8 cellular contexts compared by ENCODE assay signal in the genomic region with DNA sequence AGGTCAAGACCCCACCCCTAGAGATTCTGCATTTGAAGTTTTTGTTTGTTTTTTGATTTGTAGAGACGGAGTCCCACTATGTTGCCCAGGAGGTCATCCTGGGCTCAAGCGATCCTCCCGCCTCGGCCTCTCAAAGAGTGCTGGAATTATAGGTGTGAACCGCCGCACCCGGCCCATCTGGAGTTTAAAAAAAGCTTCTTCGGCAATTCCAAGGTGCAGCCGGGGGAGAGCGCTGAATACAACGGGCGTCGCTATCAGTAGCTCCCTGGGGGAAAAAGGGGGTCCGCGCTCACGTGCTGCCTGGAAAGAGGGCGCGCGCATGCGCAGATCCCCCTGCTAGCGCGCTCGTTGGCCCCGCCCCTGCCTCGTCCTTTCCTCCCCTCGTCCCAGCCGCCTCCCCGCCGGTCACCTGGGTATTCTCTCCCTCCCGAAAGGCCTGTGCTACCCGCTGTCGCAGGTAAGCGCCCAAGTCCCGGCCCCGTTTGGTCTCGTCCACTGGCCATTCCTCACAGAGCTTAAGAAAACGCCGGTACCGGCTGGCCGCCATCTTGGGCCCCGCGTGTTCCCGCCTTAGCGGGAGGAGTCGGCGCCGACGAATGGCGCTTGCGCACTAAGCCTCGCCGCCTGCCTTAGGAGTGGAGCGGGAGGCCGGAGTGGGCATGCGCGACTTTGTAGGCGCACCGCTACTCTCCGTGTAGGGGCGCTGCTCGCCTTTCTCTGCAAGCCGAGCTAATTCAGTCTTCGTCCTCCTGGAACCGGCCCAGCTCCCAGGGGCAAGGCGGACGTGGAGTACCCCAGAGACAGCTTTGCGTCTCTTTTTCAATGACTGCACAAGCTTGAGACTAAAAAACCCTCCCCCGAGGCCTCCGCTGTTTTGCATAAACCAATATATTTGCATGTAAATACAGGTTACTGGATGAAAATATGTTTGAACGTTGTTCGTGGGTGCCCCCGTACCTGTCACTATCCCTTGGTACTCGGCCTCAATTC. TPM values are rescaled to one million over a fixed set of nuclear protein-coding genes. Genes with fewer than 3 reads are reported as not detected.
DNase-seq lines count a peak whose midpoint lies in the region; ATAC-seq and TF ChIP-seq lines count a peak whose summit lies in the region.

TSS of gene UQCC2 (minus strand) at position 561 of the 990 bp plus-strand sequence. CDS start at position 547, 14 bp downstream.

- TF ChIP-seq CTCF in activated B cell treated with CpG ODN at 0.5 μM for 24 hours (IDR thresholded peaks at IDR 0.05) = no peak

- H3K27ac Mint-ChIP-seq in activated B cell treated with CpG ODN at 0.5 μM for 24 hours = peak within 1 kb of the TSS; percentile 99

- H3K27ac ChIP-seq in caudate nucleus (ENCODE audit: low read depth, low read length) = peak within 1 kb of the TSS; percentile 98

- intact Hi-C loops in activated B cell treated with CpG ODN at 0.5 μM for 24 hours (cut with micrococcal nuclease) = loop anchor here (1.0 to 5.0 kb wide), 6 partner anchors 10 to 320 kb away; partner anchors contain the start of genes ITPR3, KIFC1 and LEMD2

- H3K36me3 Mint-ChIP-seq in activated B cell treated with CpG ODN at 0.5 μM for 24 hours (ENCODE audit: low read depth) = peaks cover 33% of the 10 kb centered on the region

- in situ Hi-C loops in GM18951 (cut with MboI; ENCODE audit: low sequenced_read_pairs, unreplicated experiment) = no loop called here

- peak within 1 kb of the TSS; percentile 98 for H3K4me3 Mint-ChIP-seq in activated B cell treated with CpG ODN at 0.5 μM for 24 hours

- H3K4me1 Mint-ChIP-seq in activated B cell treated with CpG ODN at 0.5 μM for 24 hours = peaks cover 29% of the 10 kb centered on the region

- DNase-seq in AG08396 (ENCODE audit: low spot score) (peak; percentile 99), NCI-H345 (lab: John Stamatoyannopoulos, UW) (peak; percentile 98), activated B cell treated with CpG ODN at 0.5 μM for 24 hours (peak; percentile 93), caudate nucleus (lab: John Stamatoyannopoulos, UW) (peak; percentile 47 to 98 (median 94)), inferior parietal cortex (ENCODE audit: extremely low spot score) (peak; percentile 98)
- peak; percentile 92 to 95 for DNase-seq in stimulated activated CD4-positive, alpha-beta T cell treated with anti-CD3 and anti-CD28 coated beads, Interleukin-12 subunit alpha, Interleukin-12 subunit beta, amount 100 ng/mL, for 24 hours (ENCODE audit: low read depth in 2 of 2)

- no peaks in the 10 kb centered on the region for H3K27me3 Mint-ChIP-seq in activated B cell treated with CpG ODN at 0.5 μM for 24 hours

- H3K9me3 Mint-ChIP-seq in activated B cell treated with CpG ODN at 0.5 μM for 24 hours = no peaks in the 10 kb centered on the region

- POLR2A ChIA-PET in activated B cell treated with CpG ODN at 0.5 μM for 24 hours (lab: Charles Lee) = interaction anchor here (0.6 to 2.6 kb wide), 35 partner anchors 9 to 1178 kb away, joined by 3 to 23 read pairs (median 4); partner anchors contain the start of genes ANKS1A, BAK1, HMGA1 and ITPR3

- peak; percentile 96 for TF ChIP-seq POLR2A in GM18951 (IDR thresholded peaks at IDR 0.05; ENCODE audit: extremely low read depth, insufficient read depth, insufficient read length)

- CTCF ChIA-PET in activated B cell treated with CpG ODN at 0.5 μM for 24 hours (lab: Charles Lee) = interaction anchor here (0.6 to 2.4 kb wide), 16 partner anchors 10 to 703 kb away, joined by 3 to 28 read pairs (median 4); partner anchors contain the start of gene ITPR3

- ATAC-seq in HG03196 (IDR thresholded peaks at IDR 0.05; ENCODE audit: unreplicated experiment) = peak; percentile 74
- peak; percentile 86 for ATAC-seq in activated B cell treated with CpG ODN at 0.5 μM for 24 hours (ENCODE audit: low read depth)

RNA-seq across cellular contexts. Expression of gene UQCC2, which starts in this region (rescaled TPM):
- 26.2 and 37.5 TPM in 2 replicates for total RNA-seq in activated B cell treated with CpG ODN at 0.5 μM for 24 hours

Comparison
In these comparisons a context has a peak if more than half of its experiments do, and no peak if none do; other contexts are left out.
1. Peak in every context shown above with its lines: DNase-seq, ATAC-seq and H3K27ac ChIP-seq.